In the genomic region with DNA sequence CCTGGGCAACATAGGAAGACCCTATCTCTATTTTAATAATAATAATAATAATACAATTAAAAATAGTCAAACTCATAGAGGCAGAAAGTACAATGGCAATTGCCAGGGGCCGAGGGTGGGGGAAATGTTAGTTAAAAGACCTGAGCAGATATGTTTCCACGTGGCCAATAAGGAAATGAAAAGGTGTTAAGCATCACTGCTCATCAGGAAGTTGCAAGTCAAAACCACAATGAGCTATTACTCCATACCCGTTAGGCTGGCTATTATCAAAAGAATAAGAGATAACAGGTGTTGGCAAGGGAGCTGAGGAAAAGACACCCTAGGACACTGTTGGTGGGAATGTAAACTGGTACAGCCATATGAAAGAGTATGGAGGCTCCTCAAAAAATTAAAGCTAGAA, we compare ENCODE assay signal across 24 cellular contexts.
DNase-seq lines count a peak whose midpoint lies in the region; ATAC-seq and TF ChIP-seq lines count a peak whose summit lies in the region.
"Had no signal": no experiment of that assay in that cellular context is flagged by ENCODE, and none has a peak within 500 bp of the region (broad histone marks: within the 10 kb centered on the region; RNA-seq: fewer than 3 reads in every experiment).

No MANE protein-coding gene starts in this region.

- WGBS in testis, 2 donors = 54 to 72% methylated on average over 3 of the region's 3 CpGs

- H3K27ac ChIP-seq in BLaER1 = peak overlapping the region; percentile 23; the same call in 1 of the 2 replicates
- no peak overlapping the region for H3K27ac ChIP-seq in effector memory CD4-positive, alpha-beta T cell (ENCODE audit: insufficient read depth, low read length, poor library complexity, severe bottlenecking)
- H3K27ac ChIP-seq in testis = no peak overlapping the region
- H3K27ac ChIP-seq in gastrocnemius medialis = no peak overlapping the region
- H3K27ac ChIP-seq: A549, PC-9, RWPE1, SK-N-MC had no signal

- H3K4me3 ChIP-seq in BLaER1 (0 out of 2 replicates have a peak overlapping the region, but pooled peaks have one; percentile 12), GM06990 (replicated peaks; ENCODE audit: low read depth, low read length) (no peak overlapping the region), NB4 (ENCODE audit: low read depth, low read length) (no peak overlapping the region), testis (no peak overlapping the region), gastrocnemius medialis (no peak overlapping the region)
- H3K4me3 ChIP-seq in effector memory CD4-positive, alpha-beta T cell (ENCODE audit: insufficient read depth, low read depth, low read length, poor library complexity, severe bottlenecking) = no peak overlapping the region
- H3K4me3 ChIP-seq: A549, PC-9, SK-N-MC had no signal

- H3K4me1 ChIP-seq in BLaER1 (peaks cover 17% of the 10 kb centered on the region), testis (no peaks in the 10 kb centered on the region), gastrocnemius medialis (no peaks in the 10 kb centered on the region)
- H3K4me1 ChIP-seq in effector memory CD4-positive, alpha-beta T cell (ENCODE audit: control insufficient read depth, insufficient read depth, low read length, poor library complexity, severe bottlenecking) = no peaks in the 10 kb centered on the region
- H3K4me1 ChIP-seq: A549, BE2C, Caco-2 had no signal

- DNase-seq in GM06990 (ENCODE audit: extremely low read depth, insufficient read length) = peak; percentile 6
- DNase-seq in NB4 (ENCODE audit: low read depth) = peak; percentile 2
- peak; percentile 37 for DNase-seq in naive B cell
- DNase-seq in effector memory CD4-positive, alpha-beta T cell = no peak
- DNase-seq in testis = no peak
- no peak for DNase-seq in gastrocnemius medialis
- DNase-seq: BE2C; Caco-2; CD4-positive, alpha-beta memory T cell; DMS 273 treated with DMSO at 0.1 percent for 48 hours; DMS79 treated with DMSO at 0.1 percent for 48 hours; Karpas-422; NCI-H1694; NCI-H2081; NCI-H2171 treated with DMSO at 0.1 percent for 48 hours; NCI-H524 treated with DMSO at 0.1 percent for 48 hours; PC-9; SHP77 treated with DMSO at 0.1 percent for 48 hours; T-helper 2 cell had no signal

- no peak for TF ChIP-seq POLR2A in NB4 (IDR thresholded peaks at IDR 0.05; ENCODE audit: extremely low read depth, insufficient read length)
- no peak for TF ChIP-seq POLR2A in testis (IDR thresholded peaks at IDR 0.05)
- no peak for TF ChIP-seq POLR2A in gastrocnemius medialis (IDR thresholded peaks at IDR 0.05)

- peaks cover 4 to 28% (median 14%) of the 10 kb centered on the region in 7 donors for H3K9me3 Mint-ChIP-seq in naive B cell

- H3K4me1 Mint-ChIP-seq in naive B cell = peaks cover 6 to 9% (median 6%) of the 10 kb centered on the region in 3 donors
- H3K4me1 Mint-ChIP-seq: CD4-positive, alpha-beta memory T cell had no signal

- peaks cover 0 to 5% (median 0%) of the 10 kb centered on the region in 3 donors for H3K27me3 Mint-ChIP-seq in naive B cell
- H3K27me3 Mint-ChIP-seq: IgD-negative memory B cell had no signal

- H3K4me2 ChIP-seq in BLaER1 = peak overlapping the region; percentile 45
- H3K4me2 ChIP-seq: A549, PC-9 had no signal

- H3K27ac Mint-ChIP-seq in naive B cell = peak overlapping the region in 1 of 6 donors; percentile 74
- H3K27ac Mint-ChIP-seq: CD4-positive, alpha-beta memory T cell; IgD-negative memory B cell had no signal

- no peak for TF ChIP-seq CTCF in GM06990 (IDR thresholded peaks at IDR 0.05; ENCODE audit: insufficient read depth, low read length, poor library complexity, severe bottlenecking)
- no peak for TF ChIP-seq CTCF in NB4 (IDR thresholded peaks at IDR 0.05; ENCODE audit: low read depth, low read length)
- no peak for TF ChIP-seq CTCF in testis (IDR thresholded peaks at IDR 0.05)
- TF ChIP-seq CTCF in gastrocnemius medialis (IDR thresholded peaks at IDR 0.05 in 4 of 5, conservative IDR thresholded peaks at IDR 0.05 in 1 of 5) = no peak

- H3K9me3 ChIP-seq in BLaER1 = peaks cover 39% of the 10 kb centered on the region
- H3K9me3 ChIP-seq in effector memory CD4-positive, alpha-beta T cell (ENCODE audit: control insufficient read depth, low read length) = no peaks in the 10 kb centered on the region
- no peaks in the 10 kb centered on the region for H3K9me3 ChIP-seq in testis
- peaks cover 4 to 7% (median 6%) of the 10 kb centered on the region in 3 donors for H3K9me3 ChIP-seq in gastrocnemius medialis
- H3K9me3 ChIP-seq: BE2C had no signal

- H3K4me3 Mint-ChIP-seq in naive B cell = peak overlapping the region in 3 of 8 donors; percentile 11 to 41 (median 26)
- H3K4me3 Mint-ChIP-seq: CD4-positive, alpha-beta memory T cell had no signal

- H3K27me3 ChIP-seq in BLaER1 = no peaks in the 10 kb centered on the region
- no peaks in the 10 kb centered on the region for H3K27me3 ChIP-seq in GM06990 (replicated peaks; ENCODE audit: control insufficient read depth, insufficient read depth, low read length)
- no peaks in the 10 kb centered on the region for H3K27me3 ChIP-seq in effector memory CD4-positive, alpha-beta T cell (replicated peaks; ENCODE audit: control insufficient read depth, insufficient read depth, low read length, poor library complexity, severe bottlenecking)
- no peaks in the 10 kb centered on the region for H3K27me3 ChIP-seq in testis
- no peaks in the 10 kb centered on the region for H3K27me3 ChIP-seq in gastrocnemius medialis
- H3K27me3 ChIP-seq: BE2C had no signal

- intact Hi-C loops in testis (cut with DNase I; ENCODE audit: low total_unique reads) = no loop called here
- intact Hi-C loops in gastrocnemius medialis (cut with DNase I; ENCODE audit: low total_unique reads) = no loop called here

- in situ Hi-C loops in gastrocnemius medialis (cut with MboI; ENCODE audit: low sequenced_read_pairs in 4 of 4) = no loop called here

- ATAC-seq in naive B cell (ENCODE audit: low read depth in 2 of 2) (peak; percentile 98 to 100), gastrocnemius medialis (no peak)
- ATAC-seq: A549 had no signal

- H3K9ac ChIP-seq in BLaER1 = no peak overlapping the region

- H4K20me1 ChIP-seq in BLaER1 = no peaks in the 10 kb centered on the region

- no peaks in the 10 kb centered on the region for H3K36me3 ChIP-seq in BLaER1
- no peaks in the 10 kb centered on the region for H3K36me3 ChIP-seq in GM06990 (ENCODE audit: control insufficient read depth, insufficient read depth, low read length)
- no peaks in the 10 kb centered on the region for H3K36me3 ChIP-seq in effector memory CD4-positive, alpha-beta T cell (ENCODE audit: control insufficient read depth, insufficient read depth, low read length)
- no peaks in the 10 kb centered on the region for H3K36me3 ChIP-seq in testis (ENCODE audit: low read depth, missing control alignments)
- peaks cover 0 to 5% of the 10 kb centered on the region in 2 donors for H3K36me3 ChIP-seq in gastrocnemius medialis
- H3K36me3 ChIP-seq: BE2C had no signal

- no peaks in the 10 kb centered on the region for H3K36me3 Mint-ChIP-seq in naive B cell

Comparison
In these comparisons a context has a peak if more than half of its experiments do, and no peak if none do; other contexts are left out.
1. DNase-seq: peak in GM06990 (single experiment), NB4 (single experiment) and naive B cell (single experiment); none in effector memory CD4-positive, alpha-beta T cell (0 of 3), testis (single experiment) and gastrocnemius medialis (0 of 2).
2. ATAC-seq: peak in naive B cell (2 of 2); none in gastrocnemius medialis (0 of 2).